ENCODE assay signal across 9 cellular contexts in genomic region chr11:61357233-61357893, GRCh38. TPM values are rescaled to one million over a fixed set of nuclear protein-coding genes. Genes with fewer than 3 reads are reported as not detected.
DNase-seq lines count a peak whose midpoint lies in the region; ATAC-seq and TF ChIP-seq lines count a peak whose summit lies in the region.
"Had no signal": no experiment of that assay in that cellular context is flagged by ENCODE, and none has a peak within 500 bp of the region (broad histone marks: within the 10 kb centered on the region; RNA-seq: fewer than 3 reads in every experiment).

No MANE protein-coding gene starts in this region.

- peak overlapping the region; percentile 17 for H3K27ac Mint-ChIP-seq in CD8-positive, alpha-beta T cell
- peak overlapping the region; percentile 98 for H3K27ac Mint-ChIP-seq in activated B cell treated with CpG ODN at 0.5 μM for 24 hours
- peak overlapping the region in 1 of 2 donors; percentile 61 for H3K27ac Mint-ChIP-seq in T-cell

- peaks cover 36% of the 10 kb centered on the region for H3K36me3 Mint-ChIP-seq in CD8-positive, alpha-beta T cell
- peaks cover 60% of the 10 kb centered on the region for H3K36me3 Mint-ChIP-seq in activated B cell treated with CpG ODN at 0.5 μM for 24 hours (ENCODE audit: low read depth)
- H3K36me3 Mint-ChIP-seq in T-cell, result peaks cover 28% of the 10 kb centered on the region

- H3K27me3 Mint-ChIP-seq in CD8-positive, alpha-beta T cell (ENCODE audit: low read depth), result no peaks in the 10 kb centered on the region
- H3K27me3 Mint-ChIP-seq in activated B cell treated with CpG ODN at 0.5 μM for 24 hours, result no peaks in the 10 kb centered on the region
- no peaks in the 10 kb centered on the region for H3K27me3 Mint-ChIP-seq in T-cell

- peaks cover 18% of the 10 kb centered on the region for H3K36me3 ChIP-seq in CD8-positive, alpha-beta T cell (ENCODE audit: insufficient read depth, low read length)
- H3K36me3 ChIP-seq in breast epithelium, result no peaks in the 10 kb centered on the region

- H3K4me1 ChIP-seq in CD8-positive, alpha-beta T cell (ENCODE audit: insufficient read depth, low read length), result peaks cover 7% of the 10 kb centered on the region
- no peaks in the 10 kb centered on the region for H3K4me1 ChIP-seq in breast epithelium

- H3K9me3 ChIP-seq in CD8-positive, alpha-beta T cell (ENCODE audit: low read length), result no peaks in the 10 kb centered on the region
- H3K9me3 ChIP-seq in breast epithelium, result no peaks in the 10 kb centered on the region

- H3K4me3 ChIP-seq in CD8-positive, alpha-beta T cell (ENCODE audit: low read depth, low read length), result no peak overlapping the region
- no peak overlapping the region for H3K4me3 ChIP-seq in breast epithelium

- TF ChIP-seq POLR2A in breast epithelium (IDR thresholded peaks at IDR 0.05), result no peak

- H3K27me3 ChIP-seq in CD8-positive, alpha-beta T cell (ENCODE audit: insufficient read depth, low read length), result no peaks in the 10 kb centered on the region
- no peaks in the 10 kb centered on the region for H3K27me3 ChIP-seq in breast epithelium
- H3K27me3 ChIP-seq: brain microvascular endothelial cell had no signal

- no peak for TF ChIP-seq CTCF in CD8-positive, alpha-beta T cell (IDR thresholded peaks at IDR 0.05)
- no peak for TF ChIP-seq CTCF in activated B cell treated with CpG ODN at 0.5 μM for 24 hours (IDR thresholded peaks at IDR 0.05)
- TF ChIP-seq CTCF in breast epithelium (IDR thresholded peaks at IDR 0.05), result no peak

- no peak for DNase-seq in CD8-positive, alpha-beta T cell
- peak; percentile 57 for DNase-seq in activated B cell treated with CpG ODN at 0.5 μM for 24 hours
- DNase-seq in stimulated activated CD4-positive, alpha-beta T cell treated with anti-CD3 and anti-CD28 coated beads, Interleukin-1b, Interleukin-23, amount 100 ng/mL, for 48 hours, result no peak
- DNase-seq in iPS-NIHi7 (ENCODE audit: extremely low spot score), result no peak
- no peak for DNase-seq in T-cell
- DNase-seq in breast epithelium (ENCODE audit: low spot score in 2 of 2), result no peak
- DNase-seq: brain microvascular endothelial cell had no signal

- no peak overlapping the region for H3K4me3 Mint-ChIP-seq in CD8-positive, alpha-beta T cell
- H3K4me3 Mint-ChIP-seq in activated B cell treated with CpG ODN at 0.5 μM for 24 hours (peak overlapping the region; percentile 90), T-cell (peak overlapping the region in 1 of 3 donors; percentile 28)

- H3K27ac ChIP-seq in CD8-positive, alpha-beta T cell (ENCODE audit: low read depth, low read length), result no peak overlapping the region
- no peak overlapping the region for H3K27ac ChIP-seq in breast epithelium
- H3K27ac ChIP-seq: brain microvascular endothelial cell had no signal

- CTCF ChIA-PET in CD8-positive, alpha-beta T cell (lab: Charles Lee), result interaction anchor here (1.2 to 9.6 kb wide), 4 partner anchors 17 to 28 kb away, joined by 5 to 106 read pairs (median 13); partner anchors contain the start of genes DDB1 and TKFC
- CTCF ChIA-PET in activated B cell treated with CpG ODN at 0.5 μM for 24 hours (lab: Charles Lee), result interaction anchor here (0.6 to 7.9 kb wide), 5 partner anchors 22 to 72 kb away, joined by 3 to 92 read pairs (median 7); partner anchors contain the start of genes CPSF7, SDHAF2 and TMEM216
- CTCF ChIA-PET in T-cell (lab: Charles Lee), result interaction anchor here (0.6 to 1.6 kb wide), 2 partner anchors 15 to 17 kb away, joined by 3 to 4 read pairs; no protein-coding TSS in a partner anchor

- no peaks in the 10 kb centered on the region for H3K9me3 Mint-ChIP-seq in CD8-positive, alpha-beta T cell
- H3K9me3 Mint-ChIP-seq in activated B cell treated with CpG ODN at 0.5 μM for 24 hours (no peaks in the 10 kb centered on the region), T-cell (no peaks in the 10 kb centered on the region)

- intact Hi-C loops in CD8-positive, alpha-beta T cell (cut with DNase I, micrococcal nuclease), result no loop called here
- intact Hi-C loops in activated B cell treated with CpG ODN at 0.5 μM for 24 hours (cut with micrococcal nuclease), result loop anchor here (1.0 to 10.0 kb wide), 6 partner anchors 21 to 1197 kb away; partner anchors contain the start of genes CPSF7, FTH1 and TMEM216
- intact Hi-C loops in breast epithelium (cut with DNase I; ENCODE audit: low total_unique reads), result no loop called here

- no peak for ATAC-seq in CD8-positive, alpha-beta T cell
- ATAC-seq in GM19455 (IDR thresholded peaks at IDR 0.05; ENCODE audit: unreplicated experiment) (peak; percentile 39), HG03196 (IDR thresholded peaks at IDR 0.05; ENCODE audit: unreplicated experiment) (peak; percentile 40), activated B cell treated with CpG ODN at 0.5 μM for 24 hours (ENCODE audit: low read depth) (peak; percentile 62), T-cell (replicated peaks in 1 of 4) (no peak)

- POLR2A ChIA-PET in CD8-positive, alpha-beta T cell (lab: Charles Lee), result interaction anchor here (1.2 kb wide), 1 partner anchor 22 kb away, joined by 6 read pairs; no protein-coding TSS in a partner anchor
- POLR2A ChIA-PET in activated B cell treated with CpG ODN at 0.5 μM for 24 hours (lab: Charles Lee) (interaction anchor here (0.5 to 8.7 kb wide), 18 partner anchors 9 to 1736 kb away, joined by 3 to 109 read pairs (median 10); partner anchors contain the start of genes CPSF7, DDB1, SDHAF2 and TKFC), T-cell (lab: Charles Lee) (no interaction called here)

- H3K4me1 Mint-ChIP-seq in CD8-positive, alpha-beta T cell (ENCODE audit: low read depth), result peaks cover 22% of the 10 kb centered on the region
- H3K4me1 Mint-ChIP-seq in activated B cell treated with CpG ODN at 0.5 μM for 24 hours, result peaks cover 82% of the 10 kb centered on the region
- peaks cover 22 to 50% (median 35%) of the 10 kb centered on the region in 3 donors for H3K4me1 Mint-ChIP-seq in T-cell

RNA-seq across cellular contexts. Expression of gene CYB561A3, which starts 4.3 kb away (rescaled TPM):
- total RNA-seq in CD8-positive, alpha-beta T cell, result 10 to 100 TPM; 23.1 to 28.1 TPM
- 397 and 433 TPM in 2 replicates for total RNA-seq in activated B cell treated with CpG ODN at 0.5 μM for 24 hours
- 10 to 100 TPM; 34.8 to 49.1 (median 47.3) TPM for total RNA-seq in T-cell
- total RNA-seq in breast epithelium, result 10 to 100 TPM; 36.7 to 46.9 (median 44.3) TPM

RNA-seq across cellular contexts. Expression of gene TMEM138, which starts 4.8 kb away (rescaled TPM):
- total RNA-seq in CD8-positive, alpha-beta T cell, result 10 to 100 TPM; 60.7 to 62.5 TPM
- 69.7 and 81.2 TPM in 2 replicates for total RNA-seq in activated B cell treated with CpG ODN at 0.5 μM for 24 hours
- total RNA-seq in T-cell, result 10 to 100 TPM; 48.7 to 57.7 (median 56.6) TPM
- 10 to 100 TPM; 24.6 to 38.5 (median 32.8) TPM for total RNA-seq in breast epithelium

RNA-seq across cellular contexts. Expression of gene TKFC, which starts 24.3 kb away (rescaled TPM):
- 10 to 100 TPM; 15.8 to 16.1 TPM for total RNA-seq in CD8-positive, alpha-beta T cell
- total RNA-seq in activated B cell treated with CpG ODN at 0.5 μM for 24 hours, result 59.8 and 63.9 TPM in 2 replicates
- 10 to 100 TPM; 30.9 to 53.9 (median 46.6) TPM for total RNA-seq in T-cell
- 10 to 100 TPM; 15.2 to 34.4 (median 26.9) TPM for total RNA-seq in breast epithelium

RNA-seq across cellular contexts. Expression of gene DDB1, which starts 24.5 kb away (rescaled TPM):
- total RNA-seq in CD8-positive, alpha-beta T cell, result 100 to 1,000 TPM; 196 to 201 TPM
- total RNA-seq in activated B cell treated with CpG ODN at 0.5 μM for 24 hours (201 and 218 TPM in 2 replicates), T-cell (100 to 1,000 TPM; 165 to 186 (median 176) TPM), breast epithelium (100 to 1,000 TPM; 131 to 150 (median 145) TPM)

RNA-seq across cellular contexts. Expression of gene TMEM216, which starts 35.0 kb away (rescaled TPM):
- 1 to 10 TPM; 3.6 to 4.8 TPM for total RNA-seq in CD8-positive, alpha-beta T cell
- 18.4 and 18.7 TPM in 2 replicates for total RNA-seq in activated B cell treated with CpG ODN at 0.5 μM for 24 hours
- total RNA-seq in T-cell, result 10 to 100 TPM in 3 of 5 donors, 1 to 10 TPM in 2; 5.3 to 16.9 (median 12.5) TPM
- total RNA-seq in breast epithelium, result 10 to 100 TPM; 12.8 to 36.0 (median 27.5) TPM

Comparison
In these comparisons a context has a peak if more than half of its experiments do, and no peak if none do; other contexts are left out.
1. ATAC-seq: peak in GM19455 (single experiment), HG03196 (single experiment) and activated B cell treated with CpG ODN at 0.5 μM for 24 hours (single experiment); none in CD8-positive, alpha-beta T cell (single experiment) and T-cell (0 of 4).
2. POLR2A ChIA-PET loops: an anchor here in CD8-positive, alpha-beta T cell (1.2 kb wide) and activated B cell treated with CpG ODN at 0.5 μM for 24 hours (0.5 to 8.7 kb wide); none called in T-cell.